ENCODE assay signal across 13 cellular contexts in genomic region chr5:91016954-91017690, GRCh38.
A peak's percentile ranks its signal among the peaks of the same experiment; 100 is the strongest.
DNase-seq lines count a peak whose midpoint lies in the region; ATAC-seq and TF ChIP-seq lines count a peak whose summit lies in the region.
"Had no signal": no experiment of that assay in that cellular context is flagged by ENCODE, and none has a peak within 500 bp of the region (broad histone marks: within the 10 kb centered on the region; RNA-seq: fewer than 3 reads in every experiment).

No MANE protein-coding gene starts in this region.

- no peak overlapping the region for H3K4me3 Mint-ChIP-seq in endodermal cell
- H3K4me3 Mint-ChIP-seq: WTC11 had no signal

- DNase-seq in DMS53 (lab: John Stamatoyannopoulos, UW) (peak; percentile 2), DMS53 treated with DMSO at 0.1 percent for 48 hours (lab: John Stamatoyannopoulos, UW; ENCODE audit: unreplicated experiment) (no peak), choroid plexus epithelial cell (ENCODE audit: low read depth) (peak; percentile 79), left lung (no peak), thyroid gland (peak; percentile 46 to 54), endodermal cell (no peak)
- DNase-seq: H7, NCI-H1694 treated with DMSO at 0.1 percent for 48 hours, SK-N-SH had no signal

- no peak overlapping the region for H3K27ac ChIP-seq in left lung
- H3K27ac ChIP-seq in thyroid gland: peak overlapping the region; percentile 71 to 81 (median 73)
- H3K27ac ChIP-seq in endodermal cell (ENCODE audit: low read depth, low read length): no peak overlapping the region
- H3K27ac ChIP-seq: 22Rv1 had no signal

- TF ChIP-seq CTCF in choroid plexus epithelial cell (conservative IDR thresholded peaks at IDR 0.05; ENCODE audit: low read depth, low read length): no peak
- no peak for TF ChIP-seq CTCF in left lung (IDR thresholded peaks at IDR 0.05)
- TF ChIP-seq CTCF in thyroid gland (IDR thresholded peaks at IDR 0.05): no peak
- no peak for TF ChIP-seq CTCF in endodermal cell (conservative IDR thresholded peaks at IDR 0.05)

- no peak overlapping the region for H3K9ac ChIP-seq in endodermal cell (ENCODE audit: extremely low read depth, low read length, poor library complexity, severe bottlenecking)
- H3K9ac ChIP-seq: SK-N-SH had no signal

- peaks cover 21% of the 10 kb centered on the region for H3K9me3 Mint-ChIP-seq in endodermal cell

- 38 to 51% methylated on average over 4 of the region's 4 CpGs for WGBS in thyroid gland, 2 donors
- WGBS in endodermal cell (ENCODE audit: insufficient coverage in 1 of 2, insufficient read length in 1 of 2), 2 experiments: 71 to 90% methylated on average over 2 to 4 of the region's 4 CpGs

- H3K27me3 ChIP-seq in left lung (no peaks in the 10 kb centered on the region), thyroid gland (no peaks in the 10 kb centered on the region), endodermal cell (ENCODE audit: control insufficient read depth, insufficient read depth, low read length, poor library complexity, severe bottlenecking) (no peaks in the 10 kb centered on the region)

- H3K27me3 Mint-ChIP-seq in endodermal cell (ENCODE audit: insufficient read depth): no peaks in the 10 kb centered on the region

- H3K36me3 ChIP-seq in left lung (no peaks in the 10 kb centered on the region), thyroid gland (no peaks in the 10 kb centered on the region), endodermal cell (ENCODE audit: control insufficient read depth, insufficient read depth, low read length) (no peaks in the 10 kb centered on the region)

- intact Hi-C loops in left lung (cut with DNase I): no loop called here
- intact Hi-C loops in thyroid gland (cut with DNase I): no loop called here

- H3K4me1 ChIP-seq in left lung (peaks cover 8 to 17% of the 10 kb centered on the region in 2 donors), thyroid gland (peaks cover 16 to 33% of the 10 kb centered on the region in 2 donors), endodermal cell (ENCODE audit: control insufficient read depth, insufficient read depth, low read length) (peaks cover 9% of the 10 kb centered on the region)

- H3K36me3 Mint-ChIP-seq in endodermal cell (ENCODE audit: low read depth): peaks cover 22% of the 10 kb centered on the region

- H3K4me3 ChIP-seq in choroid plexus epithelial cell (ENCODE audit: low read depth, low read length): no peak overlapping the region
- no peak overlapping the region for H3K4me3 ChIP-seq in left lung
- no peak overlapping the region for H3K4me3 ChIP-seq in thyroid gland (replicated peaks in 1 of 3)
- no peak overlapping the region for H3K4me3 ChIP-seq in endodermal cell (ENCODE audit: low read length)

- peaks cover 0 to 4% of the 10 kb centered on the region in 2 donors for H3K9me3 ChIP-seq in left lung
- H3K9me3 ChIP-seq in thyroid gland: no peaks in the 10 kb centered on the region
- peaks cover 17% of the 10 kb centered on the region for H3K9me3 ChIP-seq in endodermal cell (ENCODE audit: control insufficient read depth, low read length)
- H3K9me3 ChIP-seq: SK-N-SH had no signal

- peak in 1 of 2 donors; percentile 47 for TF ChIP-seq POLR2A in thyroid gland (IDR thresholded peaks at IDR 0.05)

- no peak overlapping the region for H3K27ac Mint-ChIP-seq in endodermal cell

- ATAC-seq in left lung (peak; percentile 83), GM21619 (IDR thresholded peaks at IDR 0.05; ENCODE audit: unreplicated experiment) (no peak), GM21423 (IDR thresholded peaks at IDR 0.05; ENCODE audit: unreplicated experiment) (no peak)
- ATAC-seq: WTC11 had no signal

- peaks cover 45% of the 10 kb centered on the region for H3K4me1 Mint-ChIP-seq in endodermal cell

Comparison
In these comparisons a context has a peak if more than half of its experiments do, and no peak if none do; other contexts are left out.
1. DNase-seq: peak in DMS53 (single experiment), choroid plexus epithelial cell (single experiment) and thyroid gland (2 of 2); none in DMS53 treated with DMSO at 0.1 percent for 48 hours (single experiment), left lung (0 of 2) and endodermal cell (single experiment).
2. H3K27ac ChIP-seq: peak in thyroid gland (3 of 3); none in left lung (0 of 2) and endodermal cell (single experiment).